1 cellular context compared by ENCODE assay signal in genomic region chr9:136791466-136792276, GRCh38.
TF ChIP-seq lines count a peak whose summit lies in the region.

No MANE protein-coding gene starts in this region.

TF ChIP-seq in K562, 482 proteins besides CTCF, POLR2A, EP300 and RAD21 (continued from another document and continues in another):
- TF ChIP-seq, protein P1, sequence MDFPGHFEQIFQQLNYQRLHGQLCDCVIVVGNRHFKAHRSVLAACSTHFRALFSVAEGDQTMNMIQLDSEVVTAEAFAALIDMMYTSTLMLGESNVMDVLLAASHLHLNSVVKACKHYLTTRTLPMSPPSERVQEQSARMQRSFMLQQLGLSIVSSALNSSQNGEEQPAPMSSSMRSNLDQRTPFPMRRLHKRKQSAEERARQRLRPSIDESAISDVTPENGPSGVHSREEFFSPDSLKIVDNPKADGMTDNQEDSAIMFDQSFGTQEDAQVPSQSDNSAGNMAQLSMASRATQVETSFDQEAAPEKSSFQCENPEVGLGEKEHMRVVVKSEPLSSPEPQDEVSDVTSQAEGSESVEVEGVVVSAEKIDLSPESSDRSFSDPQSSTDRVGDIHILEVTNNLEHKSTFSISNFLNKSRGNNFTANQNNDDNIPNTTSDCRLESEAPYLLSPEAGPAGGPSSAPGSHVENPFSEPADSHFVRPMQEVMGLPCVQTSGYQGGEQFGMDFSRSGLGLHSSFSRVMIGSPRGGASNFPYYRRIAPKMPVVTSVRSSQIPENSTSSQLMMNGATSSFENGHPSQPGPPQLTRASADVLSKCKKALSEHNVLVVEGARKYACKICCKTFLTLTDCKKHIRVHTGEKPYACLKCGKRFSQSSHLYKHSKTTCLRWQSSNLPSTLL (IDR thresholded peaks at IDR 0.05), result no peak
- TF ChIP-seq SIN3B (IDR thresholded peaks at IDR 0.05; ENCODE audit: low read depth) (peak; percentile 64; the same call in 1 of the 2 replicates), SMARCB1 (IDR thresholded peaks at IDR 0.05; ENCODE audit: insufficient read length, low read depth) (no peak), FOXK2 (conservative IDR thresholded peaks at IDR 0.05 in 1 of 2, IDR thresholded peaks at IDR 0.05 in 1 of 2; ENCODE audit: low read depth in 2 of 2) (no peak), ZNF707 (CRISPR knock-in tag; conservative IDR thresholded peaks at IDR 0.05) (no peak), E2F5 (CRISPR knock-in tag; IDR thresholded peaks at IDR 0.05) (no peak; the same call in 1 of the 2 replicates), SMARCE1 (IDR thresholded peaks at IDR 0.05) (peak; percentile 14; the same call in 1 of the 2 replicates), SMAD1 (IDR thresholded peaks at IDR 0.05; ENCODE audit: low read depth, low read length, partially characterized antibody) (peak; percentile 18), E2F6 (IDR thresholded peaks at IDR 0.05; ENCODE audit: borderline replicate concordance in 1 of 2, extremely low read depth in 1 of 2, insufficient read depth in 1 of 2, insufficient read length in 1 of 2, low read depth in 1 of 2, low read length in 1 of 2, poor library complexity in 1 of 2, severe bottlenecking in 1 of 2) (peak in 1 of 2 experiments; percentile 5), DPF2 (IDR thresholded peaks at IDR 0.05) (peak; percentile 35; the same call in 1 of the 2 replicates), ZNF57 (CRISPR knock-in tag; IDR thresholded peaks at IDR 0.05) (no peak), JUNB (CRISPR knock-in tag; conservative IDR thresholded peaks at IDR 0.05) (no peak), CBFA2T2 (conservative IDR thresholded peaks at IDR 0.05) (no peak), SREBF1 (IDR thresholded peaks at IDR 0.05; ENCODE audit: borderline replicate concordance, low read depth, low read length) (no peak), TSHZ1 (CRISPR knock-in tag; IDR thresholded peaks at IDR 0.05) (no peak), ZNF347 (CRISPR knock-in tag; IDR thresholded peaks at IDR 0.05; ENCODE audit: low read depth) (no peak), ZNF79 (CRISPR knock-in tag; IDR thresholded peaks at IDR 0.05; ENCODE audit: low read depth) (no peak), ZNF23 (CRISPR knock-in tag; IDR thresholded peaks at IDR 0.05) (no peak), SIN3A (IDR thresholded peaks at IDR 0.05; ENCODE audit: borderline replicate concordance in 2 of 2, control insufficient read depth in 1 of 2, low read depth in 2 of 2, low read length in 2 of 2) (no peak), ZNF311 (CRISPR knock-in tag; IDR thresholded peaks at IDR 0.05) (no peak), FOSL1 (tag; conservative IDR thresholded peaks at IDR 0.05) (no peak), TCF3 (CRISPR knock-in tag; IDR thresholded peaks at IDR 0.05) (0 out of 2 replicates have a peak, but pooled peaks have one; percentile 17), XRCC5 (IDR thresholded peaks at IDR 0.05; ENCODE audit: low read depth, low read length) (peak; percentile 78; the same call in 1 of the 2 replicates), RBM34 (IDR thresholded peaks at IDR 0.05; ENCODE audit: borderline replicate concordance, insufficient read depth, low read length) (no peak), HDAC6 (IDR thresholded peaks at IDR 0.05; ENCODE audit: low read depth, low read length) (no peak), MEIS2 (IDR thresholded peaks at IDR 0.05; ENCODE audit: partially characterized antibody) (no peak), SRSF9 (IDR thresholded peaks at IDR 0.05; ENCODE audit: borderline replicate concordance, low read depth, low read length) (no peak), ZC3H11A (IDR thresholded peaks at IDR 0.05; ENCODE audit: low read depth, low read length) (no peak), ZNF134 (CRISPR knock-in tag; conservative IDR thresholded peaks at IDR 0.05) (no peak), TFAP4 (CRISPR knock-in tag; IDR thresholded peaks at IDR 0.05; ENCODE audit: borderline replicate concordance) (peak; percentile 69), TCF7L2 (IDR thresholded peaks at IDR 0.05; ENCODE audit: low read depth, low read length) (no peak), CBFA2T3 (IDR thresholded peaks at IDR 0.05) (no peak), GABPB2 (CRISPR knock-in tag; conservative IDR thresholded peaks at IDR 0.05) (no peak), ZFP91 (CRISPR knock-in tag; IDR thresholded peaks at IDR 0.05) (peak; percentile 53; the same call in 1 of the 2 replicates), PHF21A (IDR thresholded peaks at IDR 0.05; ENCODE audit: borderline replicate concordance, low read depth) (no peak), ETV1 (tag; conservative IDR thresholded peaks at IDR 0.05; ENCODE audit: low read depth) (no peak), RB1 (IDR thresholded peaks at IDR 0.05; ENCODE audit: low read depth) (peak; percentile 82), EWSR1 (IDR thresholded peaks at IDR 0.05; ENCODE audit: borderline replicate concordance, low read depth, partially characterized antibody) (no peak), EZH2 (IDR thresholded peaks at IDR 0.05; ENCODE audit: borderline replicate concordance, low read depth, low read length) (no peak), KLF13 (tag; IDR thresholded peaks at IDR 0.05; ENCODE audit: borderline replicate concordance, low read depth) (no peak), KDM5B (IDR thresholded peaks at IDR 0.05; ENCODE audit: insufficient replicate concordance, low read depth, low read length) (no peak), ZNF551 (CRISPR knock-in tag; IDR thresholded peaks at IDR 0.05) (no peak), BHLHE40 (IDR thresholded peaks at IDR 0.05; ENCODE audit: low read length) (peak; percentile 11; the same call in 1 of the 2 replicates), ZNF174 (CRISPR knock-in tag; IDR thresholded peaks at IDR 0.05) (no peak), SAFB (IDR thresholded peaks at IDR 0.05; ENCODE audit: borderline replicate concordance, low read depth, low read length) (no peak), ILK (tag; IDR thresholded peaks at IDR 0.05; ENCODE audit: borderline replicate concordance, low read depth) (no peak), NR2C1 (IDR thresholded peaks at IDR 0.05) (no peak), NR2C1 (tag; IDR thresholded peaks at IDR 0.05) (no peak), NCOA6 (IDR thresholded peaks at IDR 0.05) (no peak), USF1 (CRISPR knock-in tag; IDR thresholded peaks at IDR 0.05) (peak; percentile 40; the same call in 1 of the 2 replicates)
- TF ChIP-seq, protein P2, sequence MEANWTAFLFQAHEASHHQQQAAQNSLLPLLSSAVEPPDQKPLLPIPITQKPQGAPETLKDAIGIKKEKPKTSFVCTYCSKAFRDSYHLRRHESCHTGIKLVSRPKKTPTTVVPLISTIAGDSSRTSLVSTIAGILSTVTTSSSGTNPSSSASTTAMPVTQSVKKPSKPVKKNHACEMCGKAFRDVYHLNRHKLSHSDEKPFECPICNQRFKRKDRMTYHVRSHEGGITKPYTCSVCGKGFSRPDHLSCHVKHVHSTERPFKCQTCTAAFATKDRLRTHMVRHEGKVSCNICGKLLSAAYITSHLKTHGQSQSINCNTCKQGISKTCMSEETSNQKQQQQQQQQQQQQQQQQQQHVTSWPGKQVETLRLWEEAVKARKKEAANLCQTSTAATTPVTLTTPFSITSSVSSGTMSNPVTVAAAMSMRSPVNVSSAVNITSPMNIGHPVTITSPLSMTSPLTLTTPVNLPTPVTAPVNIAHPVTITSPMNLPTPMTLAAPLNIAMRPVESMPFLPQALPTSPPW (CRISPR knock-in tag; IDR thresholded peaks at IDR 0.05), result no peak
- TF ChIP-seq, protein P3, sequence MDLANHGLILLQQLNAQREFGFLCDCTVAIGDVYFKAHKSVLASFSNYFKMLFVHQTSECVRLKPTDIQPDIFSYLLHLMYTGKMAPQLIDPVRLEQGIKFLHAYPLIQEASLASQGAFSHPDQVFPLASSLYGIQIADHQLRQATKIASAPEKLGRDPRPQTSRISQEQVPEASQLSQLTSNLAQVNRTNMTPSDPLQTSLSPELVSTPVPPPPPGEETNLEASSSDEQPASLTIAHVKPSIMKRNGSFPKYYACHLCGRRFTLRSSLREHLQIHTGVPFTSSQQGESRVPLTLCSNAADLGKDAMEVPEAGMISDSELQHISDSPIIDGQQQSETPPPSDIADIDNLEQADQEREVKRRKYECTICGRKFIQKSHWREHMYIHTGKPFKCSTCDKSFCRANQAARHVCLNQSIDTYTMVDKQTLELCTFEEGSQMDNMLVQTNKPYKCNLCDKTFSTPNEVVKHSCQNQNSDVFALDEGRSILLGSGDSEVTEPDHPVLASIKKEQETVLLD (IDR thresholded peaks at IDR 0.05), result no peak
- TF ChIP-seq, protein P4, sequence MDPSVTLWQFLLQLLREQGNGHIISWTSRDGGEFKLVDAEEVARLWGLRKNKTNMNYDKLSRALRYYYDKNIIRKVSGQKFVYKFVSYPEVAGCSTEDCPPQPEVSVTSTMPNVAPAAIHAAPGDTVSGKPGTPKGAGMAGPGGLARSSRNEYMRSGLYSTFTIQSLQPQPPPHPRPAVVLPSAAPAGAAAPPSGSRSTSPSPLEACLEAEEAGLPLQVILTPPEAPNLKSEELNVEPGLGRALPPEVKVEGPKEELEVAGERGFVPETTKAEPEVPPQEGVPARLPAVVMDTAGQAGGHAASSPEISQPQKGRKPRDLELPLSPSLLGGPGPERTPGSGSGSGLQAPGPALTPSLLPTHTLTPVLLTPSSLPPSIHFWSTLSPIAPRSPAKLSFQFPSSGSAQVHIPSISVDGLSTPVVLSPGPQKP (CRISPR knock-in tag; IDR thresholded peaks at IDR 0.05), result no peak
- TF ChIP-seq, protein P5, sequence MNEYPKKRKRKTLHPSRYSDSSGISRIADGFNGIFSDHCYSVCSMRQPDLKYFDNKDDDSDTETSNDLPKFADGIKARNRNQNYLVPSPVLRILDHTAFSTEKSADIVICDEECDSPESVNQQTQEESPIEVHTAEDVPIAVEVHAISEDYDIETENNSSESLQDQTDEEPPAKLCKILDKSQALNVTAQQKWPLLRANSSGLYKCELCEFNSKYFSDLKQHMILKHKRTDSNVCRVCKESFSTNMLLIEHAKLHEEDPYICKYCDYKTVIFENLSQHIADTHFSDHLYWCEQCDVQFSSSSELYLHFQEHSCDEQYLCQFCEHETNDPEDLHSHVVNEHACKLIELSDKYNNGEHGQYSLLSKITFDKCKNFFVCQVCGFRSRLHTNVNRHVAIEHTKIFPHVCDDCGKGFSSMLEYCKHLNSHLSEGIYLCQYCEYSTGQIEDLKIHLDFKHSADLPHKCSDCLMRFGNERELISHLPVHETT (CRISPR knock-in tag; conservative IDR thresholded peaks at IDR 0.05 in 1 of 2, IDR thresholded peaks at IDR 0.05 in 1 of 2), result no peak
